In genomic region chr7:157139142-157140117, GRCh38 we compare ENCODE assay signal across 8 cellular contexts. TPM values are rescaled to one million over a fixed set of nuclear protein-coding genes. Genes with fewer than 3 reads are reported as not detected.
A peak's percentile ranks its signal among the peaks of the same experiment; 100 is the strongest.
DNase-seq lines count a peak whose midpoint lies in the region; ATAC-seq and TF ChIP-seq lines count a peak whose summit lies in the region.

No MANE protein-coding gene starts in this region.

- peak overlapping the region; percentile 85 for H3K9ac ChIP-seq in NT2/D1 (ENCODE audit: insufficient read length, low read depth)

- peak overlapping the region; percentile 85 to 96 (median 92) for H3K27ac ChIP-seq in heart left ventricle

- H3K4me3 ChIP-seq in NT2/D1 (ENCODE audit: insufficient read length, low read depth) (peak overlapping the region; percentile 88), heart left ventricle (peak overlapping the region; percentile 60 to 97 (median 78)), retinal pigment epithelial cell (ENCODE audit: low read length) (peak overlapping the region; percentile 80)

- CTCF ChIA-PET in activated naive CD4-positive, alpha-beta T cell treated with anti-CD3 and anti-CD28 coated beads for 36 hours (lab: Charles Lee): no interaction called here

- intact Hi-C loops in activated naive CD4-positive, alpha-beta T cell treated with anti-CD3 and anti-CD28 coated beads for 36 hours (cut with micrococcal nuclease): loop anchor here (2.0 to 5.0 kb wide), 3 partner anchors 122 to 1841 kb away; partner anchors contain the start of gene RBM33
- intact Hi-C loops in heart left ventricle (cut with DNase I): loop anchor here in 3 of 10 donors (5.0 to 10.0 kb wide), 3 partner anchors 65 to 195 kb away; partner anchors contain the start of genes DNAJB6 (in 1 of the 3) and NOM1 (in 1 of the 3)

- H3K36me3 Mint-ChIP-seq in activated naive CD4-positive, alpha-beta T cell treated with anti-CD3 and anti-CD28 coated beads for 36 hours (ENCODE audit: low read depth): peaks cover 41% of the 10 kb centered on the region

- peaks cover 47% of the 10 kb centered on the region for H3K4me1 Mint-ChIP-seq in activated naive CD4-positive, alpha-beta T cell treated with anti-CD3 and anti-CD28 coated beads for 36 hours (ENCODE audit: low read depth)

- H3K4me3 Mint-ChIP-seq in activated naive CD4-positive, alpha-beta T cell treated with anti-CD3 and anti-CD28 coated beads for 36 hours: peak overlapping the region; percentile 84

- H3K36me3 ChIP-seq in NT2/D1 (ENCODE audit: insufficient read depth, insufficient read length, low read length): peaks cover 35% of the 10 kb centered on the region
- peaks cover 0 to 26% (median 12%) of the 10 kb centered on the region in 9 donors for H3K36me3 ChIP-seq in heart left ventricle

- no peaks in the 10 kb centered on the region for H3K9me3 Mint-ChIP-seq in activated naive CD4-positive, alpha-beta T cell treated with anti-CD3 and anti-CD28 coated beads for 36 hours

- WGBS in heart left ventricle, 4 donors: 2 to 8% (median 4%) methylated on average over 25 to 83 of the region's 83 CpGs

- ATAC-seq in GM18499 (IDR thresholded peaks at IDR 0.05; ENCODE audit: insufficient read depth, unreplicated experiment): peak; percentile 24
- ATAC-seq in HG02610 (IDR thresholded peaks at IDR 0.05; ENCODE audit: unreplicated experiment): peak; percentile 57
- ATAC-seq in heart left ventricle: peak in 3 of 4 donors; percentile 43 to 79 (median 78)

- H3K4me1 ChIP-seq in NT2/D1 (ENCODE audit: insufficient read depth, insufficient read length): peaks cover 12% of the 10 kb centered on the region
- H3K4me1 ChIP-seq in heart left ventricle: peaks cover 10 to 60% (median 32%) of the 10 kb centered on the region in 12 donors

- DNase-seq in NT2/D1 (ENCODE audit: low read depth, low spot score): peak; percentile 18
- DNase-seq in activated naive CD4-positive, alpha-beta T cell treated with anti-CD3 and anti-CD28 coated beads for 36 hours: peak; percentile 59
- peak; percentile 45 to 79 (median 57) for DNase-seq in heart left ventricle
- DNase-seq in retinal pigment epithelial cell (ENCODE audit: low read depth): no peak
- DNase-seq in epidermal melanocyte (ENCODE audit: insufficient read length, low spot score): no peak
- no peak for DNase-seq in Ammon's horn (ENCODE audit: low spot score)

- peak overlapping the region; percentile 78 for H3K27ac Mint-ChIP-seq in activated naive CD4-positive, alpha-beta T cell treated with anti-CD3 and anti-CD28 coated beads for 36 hours

- no peaks in the 10 kb centered on the region for H3K9me3 ChIP-seq in NT2/D1 (ENCODE audit: insufficient read depth, low read length)
- H3K9me3 ChIP-seq in heart left ventricle: no peaks in the 10 kb centered on the region

- TF ChIP-seq CTCF in heart left ventricle (IDR thresholded peaks at IDR 0.05): no peak
- no peak for TF ChIP-seq CTCF in retinal pigment epithelial cell (conservative IDR thresholded peaks at IDR 0.05; ENCODE audit: low read depth, low read length)

- H3K27me3 Mint-ChIP-seq in activated naive CD4-positive, alpha-beta T cell treated with anti-CD3 and anti-CD28 coated beads for 36 hours (ENCODE audit: low read depth): no peaks in the 10 kb centered on the region

- no peaks in the 10 kb centered on the region for H3K27me3 ChIP-seq in NT2/D1 (ENCODE audit: insufficient read depth, insufficient read length)
- H3K27me3 ChIP-seq in heart left ventricle: no peaks in the 10 kb centered on the region

- TF ChIP-seq POLR2A in heart left ventricle (IDR thresholded peaks at IDR 0.05): no peak

RNA-seq across cellular contexts. Expression of gene UBE3C, which starts 0.7 kb away (rescaled TPM):
- total RNA-seq in activated naive CD4-positive, alpha-beta T cell treated with anti-CD3 and anti-CD28 coated beads for 36 hours: 10 to 100 TPM; 52.9 to 55.7 TPM
- 10 to 100 TPM; 41.4 to 57.5 (median 48.3) TPM for total RNA-seq in heart left ventricle
- polyA plus RNA-seq in heart left ventricle: 10 to 100 TPM; 11.0 to 47.2 TPM

Comparison
In these comparisons a context has a peak if more than half of its experiments do, and no peak if none do; other contexts are left out.
1. ATAC-seq: peak in every context shown above with its lines; median percentile 78 in heart left ventricle; 57 in HG02610; 24 in GM18499.
2. DNase-seq: peak in NT2/D1 (single experiment), activated naive CD4-positive, alpha-beta T cell treated with anti-CD3 and anti-CD28 coated beads for 36 hours (single experiment) and heart left ventricle (5 of 5); none in retinal pigment epithelial cell (single experiment), epidermal melanocyte (single experiment) and Ammon's horn (single experiment).
3. Peak in every context shown above with its lines, with median percentiles within 50 percentile points of each other: H3K4me3 ChIP-seq.